23 cellular contexts compared by ENCODE assay signal in genomic region chr2:146987996-146988395, GRCh38.
"Had no signal": no experiment of that assay in that cellular context is flagged by ENCODE, and none has a peak within 500 bp of the region (broad histone marks: within the 10 kb centered on the region; RNA-seq: fewer than 3 reads in every experiment).

No MANE protein-coding gene starts in this region.

- H3K4me3 ChIP-seq: heart left ventricle, mucosa of descending colon, pancreas, smooth muscle cell, suprapubic skin, thyroid gland, upper lobe of left lung, uterus had no signal

- H3K27me3 ChIP-seq: pancreas, suprapubic skin, thyroid gland, upper lobe of left lung, uterus had no signal

- H3K27ac Mint-ChIP-seq: natural killer cell; progenitor cell of endocrine pancreas; stimulated activated effector memory CD8-positive, alpha-beta T cell treated with anti-CD3 and anti-CD28 coated beads, Interleukin-12 subunit alpha, Interleukin-12 subunit beta, amount 100 ng/mL, for 72 hours had no signal

- H3K9me3 ChIP-seq: heart left ventricle, mucosa of descending colon, pancreas, suprapubic skin, thyroid gland, upper lobe of left lung, uterus had no signal

- H3K36me3 Mint-ChIP-seq: natural killer cell; stimulated activated effector memory CD8-positive, alpha-beta T cell treated with anti-CD3 and anti-CD28 coated beads, Interleukin-12 subunit alpha, Interleukin-12 subunit beta, amount 100 ng/mL, for 72 hours had no signal

- H3K27ac ChIP-seq: heart left ventricle, pancreas, suprapubic skin, thyroid gland, upper lobe of left lung, uterus had no signal

- H3K27me3 Mint-ChIP-seq: progenitor cell of endocrine pancreas had no signal

- H3K36me3 ChIP-seq: heart left ventricle, pancreas, suprapubic skin, thyroid gland, upper lobe of left lung, uterus had no signal

- H3K4me2 ChIP-seq: smooth muscle cell had no signal

- ATAC-seq: esophagus mucosa; heart left ventricle; mucosa of descending colon; natural killer cell; pancreas; right cardiac atrium; stimulated activated effector memory CD8-positive, alpha-beta T cell treated with anti-CD3 and anti-CD28 coated beads, Interleukin-12 subunit alpha, Interleukin-12 subunit beta, amount 100 ng/mL, for 72 hours; stimulated activated naive CD8-positive, alpha-beta T cell treated with anti-CD3 and anti-CD28 coated beads, Interleukin-15, Interleukin-2, amounts not matched to agents 100 U/mL and 50 U/mL, for 24 hours had no signal

- H3K4me1 Mint-ChIP-seq: natural killer cell; stimulated activated effector memory CD8-positive, alpha-beta T cell treated with anti-CD3 and anti-CD28 coated beads, Interleukin-12 subunit alpha, Interleukin-12 subunit beta, amount 100 ng/mL, for 72 hours had no signal

- H3K4me3 Mint-ChIP-seq: natural killer cell; neural crest cell; stimulated activated effector memory CD8-positive, alpha-beta T cell treated with anti-CD3 and anti-CD28 coated beads, Interleukin-12 subunit alpha, Interleukin-12 subunit beta, amount 100 ng/mL, for 72 hours had no signal

- DNase-seq: effector memory CD4-positive, alpha-beta T cell; heart left ventricle; hippocampal formation; kidney glomerular epithelial cell; mucosa of descending colon; natural killer cell; nucleus accumbens; pancreas; right cardiac atrium; stimulated activated CD4-positive, alpha-beta T cell treated with anti-CD3 and anti-CD28 coated beads, Interleukin-4, amount 100 ng/mL, for 1 hour; stimulated activated CD8-positive, alpha-beta memory T cell treated with anti-CD3 and anti-CD28 coated beads, Interleukin-4, amount 100 ng/mL, for 48 hours; stimulated activated naive CD8-positive, alpha-beta T cell treated with anti-CD3 and anti-CD28 coated beads, Interleukin-15, Interleukin-2, amounts not matched to agents 100 U/mL and 50 U/mL, for 24 hours; thyroid gland; upper lobe of left lung; uterus had no signal

- H3K9me3 Mint-ChIP-seq: neural crest cell; stimulated activated effector memory CD8-positive, alpha-beta T cell treated with anti-CD3 and anti-CD28 coated beads, Interleukin-12 subunit alpha, Interleukin-12 subunit beta, amount 100 ng/mL, for 72 hours had no signal

- FAIRE-seq: endometrium, frontal cortex, pancreas had no signal

- H3K4me1 ChIP-seq: heart left ventricle, pancreas, thyroid gland, uterus had no signal
